In the genomic region with DNA sequence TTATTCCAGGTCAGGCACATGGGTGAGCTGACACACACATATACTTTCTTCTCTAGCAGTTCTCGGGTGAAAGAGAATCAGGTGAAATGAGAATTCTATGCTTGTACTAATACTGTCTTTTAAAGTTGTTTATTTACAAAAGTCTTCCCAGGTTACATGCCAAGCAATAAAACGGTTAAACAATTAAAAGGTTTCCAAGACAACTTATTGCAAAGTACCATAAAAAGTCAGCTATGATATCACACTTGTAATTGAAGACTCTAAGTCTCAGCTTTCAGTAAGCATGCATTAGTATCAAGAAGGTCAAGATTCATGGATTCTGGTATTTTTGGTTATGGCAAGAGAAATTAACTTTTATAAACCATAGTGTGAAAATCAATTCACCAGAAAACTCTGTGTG, we compare ENCODE assay signal across 17 cellular contexts.
"Had no signal": no experiment of that assay in that cellular context is flagged by ENCODE, and none has a peak within 500 bp of the region (broad histone marks: within the 10 kb centered on the region; RNA-seq: fewer than 3 reads in every experiment).

No MANE protein-coding gene starts in this region.

- DNase-seq: activated CD4-positive, alpha-beta T cell treated with anti-CD3 and anti-CD28 coated beads, Interleukin-2, amount 10 ng/mL, durations not matched to agents 7 days and 5 days; activated CD8-positive, alpha-beta T cell treated with anti-CD3 and anti-CD28 coated beads, Interleukin-2, amount 10 ng/mL, durations not matched to agents 7 days and 5 days; activated naive CD4-positive, alpha-beta T cell treated with anti-CD3 and anti-CD28 coated beads for 36 hours; activated T-cell treated with anti-CD3 and anti-CD28 coated beads, Interleukin-2, amount 50 U/mL, for 4 hours; aorta; dermis blood vessel endothelial cell; effector memory CD8-positive, alpha-beta T cell; esophagus squamous epithelium; heart right ventricle; stimulated activated CD4-positive, alpha-beta T cell treated with anti-CD3 and anti-CD28 coated beads, Interleukin-12 subunit alpha, Interleukin-12 subunit beta, amount 100 ng/mL, for 4 hours; stimulated activated CD4-positive, alpha-beta T cell treated with anti-CD3 and anti-CD28 coated beads, Interleukin-1b, Interleukin-23, amount 100 ng/mL, for 48 hours; stimulated activated CD8-positive, alpha-beta memory T cell treated with anti-CD3 and anti-CD28 coated beads, Interleukin-4, amount 100 ng/mL, for 48 hours; stimulated activated naive CD4-positive, alpha-beta T cell; T1000 had no signal

- H3K27ac ChIP-seq: esophagus squamous epithelium, heart right ventricle, right atrium auricular region, tibial nerve, vagina had no signal
